1 cellular context compared by ENCODE assay signal in genomic region chr9:105859428-105860091, GRCh38.
TF ChIP-seq lines count a peak whose summit lies in the region.

No MANE protein-coding gene starts in this region.

TF ChIP-seq in K562, 482 proteins besides CTCF, POLR2A, EP300 and RAD21 (continued from another document):
- TF ChIP-seq, protein P1, sequence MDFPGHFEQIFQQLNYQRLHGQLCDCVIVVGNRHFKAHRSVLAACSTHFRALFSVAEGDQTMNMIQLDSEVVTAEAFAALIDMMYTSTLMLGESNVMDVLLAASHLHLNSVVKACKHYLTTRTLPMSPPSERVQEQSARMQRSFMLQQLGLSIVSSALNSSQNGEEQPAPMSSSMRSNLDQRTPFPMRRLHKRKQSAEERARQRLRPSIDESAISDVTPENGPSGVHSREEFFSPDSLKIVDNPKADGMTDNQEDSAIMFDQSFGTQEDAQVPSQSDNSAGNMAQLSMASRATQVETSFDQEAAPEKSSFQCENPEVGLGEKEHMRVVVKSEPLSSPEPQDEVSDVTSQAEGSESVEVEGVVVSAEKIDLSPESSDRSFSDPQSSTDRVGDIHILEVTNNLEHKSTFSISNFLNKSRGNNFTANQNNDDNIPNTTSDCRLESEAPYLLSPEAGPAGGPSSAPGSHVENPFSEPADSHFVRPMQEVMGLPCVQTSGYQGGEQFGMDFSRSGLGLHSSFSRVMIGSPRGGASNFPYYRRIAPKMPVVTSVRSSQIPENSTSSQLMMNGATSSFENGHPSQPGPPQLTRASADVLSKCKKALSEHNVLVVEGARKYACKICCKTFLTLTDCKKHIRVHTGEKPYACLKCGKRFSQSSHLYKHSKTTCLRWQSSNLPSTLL (IDR thresholded peaks at IDR 0.05) = peak; percentile 55; the same call in 1 of the 2 replicates
- TF ChIP-seq DACH1 (IDR thresholded peaks at IDR 0.05; ENCODE audit: partially characterized antibody) = no peak
- TF ChIP-seq HINFP (tag; conservative IDR thresholded peaks at IDR 0.05; ENCODE audit: low read depth) = peak; percentile 77
- no peak for TF ChIP-seq MAFK (IDR thresholded peaks at IDR 0.05; ENCODE audit: low read length)
